ENCODE assay signal across 16 cellular contexts in genomic region chr14:89614009-89614691, GRCh38.
DNase-seq lines count a peak whose midpoint lies in the region; ATAC-seq and TF ChIP-seq lines count a peak whose summit lies in the region.
"Had no signal": no experiment of that assay in that cellular context is flagged by ENCODE, and none has a peak within 500 bp of the region (broad histone marks: within the 10 kb centered on the region; RNA-seq: fewer than 3 reads in every experiment).

No MANE protein-coding gene starts in this region.

- peak overlapping the region; percentile 8 to 65 (median 22) for H3K27ac ChIP-seq in gastrocnemius medialis
- H3K27ac ChIP-seq: KMS-11 had no signal

- H3K4me3 ChIP-seq in gastrocnemius medialis: no peak overlapping the region
- H3K4me3 ChIP-seq: smooth muscle cell had no signal

- no peak for TF ChIP-seq CTCF in gastrocnemius medialis (IDR thresholded peaks at IDR 0.05 in 4 of 5, conservative IDR thresholded peaks at IDR 0.05 in 1 of 5)

- peak overlapping the region; percentile 72 for H3K4me3 Mint-ChIP-seq in activated T-cell treated with anti-CD3 and anti-CD28 coated beads, Interleukin-2, amount 50 U/mL, for 24 hours
- H3K4me3 Mint-ChIP-seq in activated naive CD8-positive, alpha-beta T cell treated with anti-CD3 and anti-CD28 coated beads, Interleukin-2, amount 50 U/mL, for 24 hours: peak overlapping the region; percentile 80

- no peaks in the 10 kb centered on the region for H3K9me3 ChIP-seq in gastrocnemius medialis

- H3K27ac Mint-ChIP-seq in activated T-cell treated with anti-CD3 and anti-CD28 coated beads, Interleukin-2, amount 50 U/mL, for 24 hours: peak overlapping the region; percentile 95
- peak overlapping the region; percentile 95 for H3K27ac Mint-ChIP-seq in activated naive CD8-positive, alpha-beta T cell treated with anti-CD3 and anti-CD28 coated beads, Interleukin-2, amount 50 U/mL, for 24 hours

- ATAC-seq in activated naive CD8-positive, alpha-beta T cell treated with anti-CD3 and anti-CD28 coated beads, Interleukin-2, amount 50 U/mL, for 24 hours: peak; percentile 5
- ATAC-seq in gastrocnemius medialis: no peak
- ATAC-seq in GM19455 (IDR thresholded peaks at IDR 0.05; ENCODE audit: unreplicated experiment): no peak
- ATAC-seq in GM18498 (IDR thresholded peaks at IDR 0.05; ENCODE audit: unreplicated experiment): no peak

- peaks cover 34% of the 10 kb centered on the region for H3K36me3 Mint-ChIP-seq in activated T-cell treated with anti-CD3 and anti-CD28 coated beads, Interleukin-2, amount 50 U/mL, for 24 hours (ENCODE audit: low read depth)
- peaks cover 15% of the 10 kb centered on the region for H3K36me3 Mint-ChIP-seq in activated naive CD8-positive, alpha-beta T cell treated with anti-CD3 and anti-CD28 coated beads, Interleukin-2, amount 50 U/mL, for 24 hours (ENCODE audit: low read depth)

- H3K9me3 Mint-ChIP-seq in activated T-cell treated with anti-CD3 and anti-CD28 coated beads, Interleukin-2, amount 50 U/mL, for 24 hours: no peaks in the 10 kb centered on the region
- H3K9me3 Mint-ChIP-seq in activated naive CD8-positive, alpha-beta T cell treated with anti-CD3 and anti-CD28 coated beads, Interleukin-2, amount 50 U/mL, for 24 hours: no peaks in the 10 kb centered on the region

- peaks cover 78% of the 10 kb centered on the region for H3K4me1 Mint-ChIP-seq in activated T-cell treated with anti-CD3 and anti-CD28 coated beads, Interleukin-2, amount 50 U/mL, for 24 hours (ENCODE audit: low read depth)
- peaks cover 76% of the 10 kb centered on the region for H3K4me1 Mint-ChIP-seq in activated naive CD8-positive, alpha-beta T cell treated with anti-CD3 and anti-CD28 coated beads, Interleukin-2, amount 50 U/mL, for 24 hours

- no peak for DNase-seq in activated T-cell treated with anti-CD3 and anti-CD28 coated beads, Interleukin-2, amount 50 U/mL, for 24 hours
- no peak for DNase-seq in activated T-cell treated with anti-CD3 and anti-CD28 coated beads, Interleukin-2, amount 50 U/mL, for 1 hour
- peak; percentile 12 to 66 for DNase-seq in NCI-H526 (lab: John Stamatoyannopoulos, UW)
- no peak for DNase-seq in activated naive CD8-positive, alpha-beta T cell treated with anti-CD3 and anti-CD28 coated beads, Interleukin-2, amount 50 U/mL, for 24 hours
- no peak for DNase-seq in gastrocnemius medialis
- no peak for DNase-seq in NCI-H1105 (lab: John Stamatoyannopoulos, UW)
- DNase-seq: activated CD4-positive, alpha-beta T cell treated with anti-CD3 and anti-CD28 coated beads for 4 hours; central memory CD4-positive, alpha-beta T cell; DMS 273 treated with DMSO at 0.1 percent for 48 hours; H7; NCI-H1694; RPMI8226 had no signal

- H3K27me3 ChIP-seq in gastrocnemius medialis: no peaks in the 10 kb centered on the region

- peaks cover 44 to 47% of the 10 kb centered on the region in 2 donors for H3K4me1 ChIP-seq in gastrocnemius medialis

- in situ Hi-C loops in gastrocnemius medialis (cut with MboI; ENCODE audit: low sequenced_read_pairs in 4 of 4): no loop called here

- H3K27me3 Mint-ChIP-seq in activated T-cell treated with anti-CD3 and anti-CD28 coated beads, Interleukin-2, amount 50 U/mL, for 24 hours: no peaks in the 10 kb centered on the region
- H3K27me3 Mint-ChIP-seq in activated naive CD8-positive, alpha-beta T cell treated with anti-CD3 and anti-CD28 coated beads, Interleukin-2, amount 50 U/mL, for 24 hours: no peaks in the 10 kb centered on the region

- intact Hi-C loops in gastrocnemius medialis (cut with DNase I; ENCODE audit: low total_unique reads): loop anchor here (5.0 to 10.0 kb wide), 3 partner anchors 122 to 429 kb away; no protein-coding TSS in a partner anchor

- H3K36me3 ChIP-seq in gastrocnemius medialis: no peaks in the 10 kb centered on the region

- TF ChIP-seq POLR2A in gastrocnemius medialis (IDR thresholded peaks at IDR 0.05): no peak

Comparison
In these comparisons a context has a peak if more than half of its experiments do, and no peak if none do; other contexts are left out.
1. DNase-seq: peak in NCI-H526 (2 of 2); none in activated T-cell treated with anti-CD3 and anti-CD28 coated beads, Interleukin-2, amount 50 U/mL, for 24 hours (single experiment), activated T-cell treated with anti-CD3 and anti-CD28 coated beads, Interleukin-2, amount 50 U/mL, for 1 hour (single experiment), activated naive CD8-positive, alpha-beta T cell treated with anti-CD3 and anti-CD28 coated beads, Interleukin-2, amount 50 U/mL, for 24 hours (single experiment), gastrocnemius medialis (0 of 2) and NCI-H1105 (single experiment).